ENCODE assay signal across 8 cellular contexts in genomic region chr2:238158807-238159539, GRCh38. TPM values are rescaled to one million over a fixed set of nuclear protein-coding genes. Genes with fewer than 3 reads are reported as not detected.
DNase-seq lines count a peak whose midpoint lies in the region; ATAC-seq and TF ChIP-seq lines count a peak whose summit lies in the region.

Gene ERFE, plus strand, starts transcription at chr2:238158970. Its CDS starts 38 bp downstream, at chr2:238159008.

- peaks cover 20% of the 10 kb centered on the region for H3K27me3 Mint-ChIP-seq in activated naive CD8-positive, alpha-beta T cell treated with anti-CD3 and anti-CD28 coated beads, Interleukin-2, amount 50 U/mL, for 24 hours

- no TSS peak for BruUV-seq in HCT116 (replicated peaks; lab: Mats Ljungman, UMichigan)

- H3K9me3 Mint-ChIP-seq in activated naive CD8-positive, alpha-beta T cell treated with anti-CD3 and anti-CD28 coated beads, Interleukin-2, amount 50 U/mL, for 24 hours = no peaks in the 10 kb centered on the region

- peak in 1 of 3 experiments; percentile 49; a peak in 2 of 6 replicates for TF ChIP-seq CTCF in HCT116 (IDR thresholded peaks at IDR 0.05 in 2 of 3, conservative IDR thresholded peaks at IDR 0.05 in 1 of 3; ENCODE audit: borderline replicate concordance in 1 of 3, insufficient read depth in 1 of 3, low read depth in 2 of 3, low read length in 2 of 3)

- peak; percentile 91 for DNase-seq in D341Med (ENCODE audit: low spot score)
- DNase-seq in HCT116 (ENCODE audit: low read depth, low spot score) = no peak
- DNase-seq in RPMI8226 = peak; percentile 65
- DNase-seq in activated naive CD8-positive, alpha-beta T cell treated with anti-CD3 and anti-CD28 coated beads, Interleukin-2, amount 50 U/mL, for 24 hours = peak; percentile 70
- DNase-seq in stimulated activated CD4-positive, alpha-beta T cell treated with anti-CD3 and anti-CD28 coated beads, Interleukin-12 subunit alpha, Interleukin-12 subunit beta, amount 100 ng/mL, for 48 hours (ENCODE audit: low read depth in 2 of 3, low spot score in 1 of 3) = peak; percentile 20 to 41 (median 38)

- peaks cover 5% of the 10 kb centered on the region for H3K4me1 Mint-ChIP-seq in activated naive CD8-positive, alpha-beta T cell treated with anti-CD3 and anti-CD28 coated beads, Interleukin-2, amount 50 U/mL, for 24 hours

- no peaks in the 10 kb centered on the region for H3K36me3 ChIP-seq in HCT116 (ENCODE audit: control insufficient read depth in 1 of 2, insufficient read depth in 2 of 2, low read length in 2 of 2)

- CTCF ChIA-PET in HCT116 (lab: Charles Lee) = interaction anchor here (1.2 kb wide), 1 partner anchor 13 kb away, joined by 3 read pairs; no protein-coding TSS in a partner anchor

- H3K4me3 ChIP-seq in HCT116 (replicated peaks in 1 of 2; ENCODE audit: low read depth in 1 of 2, low read length in 2 of 2) (peak within 1 kb of the TSS; percentile 60 to 71), iPS-11a (ENCODE audit: low read depth, low read length) (peak within 1 kb of the TSS; percentile 61)

- POLR2A ChIA-PET in HCT116 (lab: Charles Lee) = no interaction called here

- H3K9me2 ChIP-seq in HCT116 (ENCODE audit: insufficient read depth) = no peaks in the 10 kb centered on the region

- no peak; the same call in 1 of the 2 replicates for TF ChIP-seq RAD21 in HCT116 (IDR thresholded peaks at IDR 0.05; ENCODE audit: low read depth)

- H4K20me1 ChIP-seq in HCT116 (ENCODE audit: insufficient read depth) = no peaks in the 10 kb centered on the region

- H3K4me2 ChIP-seq in HCT116 (ENCODE audit: low read length) = peak within 1 kb of the TSS; percentile 91

- H3K9me3 ChIP-seq in HCT116 (ENCODE audit: control insufficient read depth in 1 of 2, insufficient read depth in 1 of 2, low read depth in 1 of 2, low read length in 2 of 2) = no peaks in the 10 kb centered on the region

- intact Hi-C loops in HCT116 (cut with micrococcal nuclease) = no loop called here

- no peaks in the 10 kb centered on the region for H3K79me2 ChIP-seq in HCT116 (ENCODE audit: insufficient read depth, low read length)

- H3K9ac ChIP-seq in HCT116 (ENCODE audit: low read length) = peak within 1 kb of the TSS; percentile 74

- ATAC-seq in HCT116 (peak; percentile 85), HG03097 (IDR thresholded peaks at IDR 0.05; ENCODE audit: low FRiP score, unreplicated experiment) (no peak), HG03139 (IDR thresholded peaks at IDR 0.05; ENCODE audit: unreplicated experiment) (no peak)
- ATAC-seq in activated naive CD8-positive, alpha-beta T cell treated with anti-CD3 and anti-CD28 coated beads, Interleukin-2, amount 50 U/mL, for 24 hours = peak; percentile 60

- H3K4me3 Mint-ChIP-seq in activated naive CD8-positive, alpha-beta T cell treated with anti-CD3 and anti-CD28 coated beads, Interleukin-2, amount 50 U/mL, for 24 hours = peak within 1 kb of the TSS; percentile 43

- no peaks in the 10 kb centered on the region for H3K27me3 ChIP-seq in HCT116 (ENCODE audit: insufficient read depth, low read length)

- TF ChIP-seq POLR2A in HCT116 (IDR thresholded peaks at IDR 0.05; ENCODE audit: borderline replicate concordance, extremely low read depth, insufficient read depth, insufficient read length) = no peak

- H2AFZ ChIP-seq in HCT116 (ENCODE audit: low read depth, low read length, poor library complexity, severe bottlenecking) = peak within 1 kb of the TSS; percentile 32

- RAD21 ChIA-PET in HCT116 (lab: Charles Lee; ENCODE audit: low non-redundant PET in 1 of 2, low total read pairs in 2 of 2, uncharacterized antibody in 2 of 2, unreplicated experiment in 2 of 2) = no interaction called here

- peak within 1 kb of the TSS; percentile 50; the same call in 1 of the 2 replicates for H3K27ac ChIP-seq in HCT116 (ENCODE audit: low read depth, low read length)

- no peaks in the 10 kb centered on the region for H3K36me3 Mint-ChIP-seq in activated naive CD8-positive, alpha-beta T cell treated with anti-CD3 and anti-CD28 coated beads, Interleukin-2, amount 50 U/mL, for 24 hours (ENCODE audit: low read depth)

- peaks cover 4 to 12% of the 10 kb centered on the region in 2 experiments; a peak in 3 of 4 replicates for H3K4me1 ChIP-seq in HCT116 (ENCODE audit: control insufficient read depth in 1 of 2, insufficient read depth in 2 of 2, low read length in 2 of 2)

- H3K27ac Mint-ChIP-seq in activated naive CD8-positive, alpha-beta T cell treated with anti-CD3 and anti-CD28 coated beads, Interleukin-2, amount 50 U/mL, for 24 hours = no peak within 1 kb of the TSS

TF ChIP-seq in HCT116, 20 proteins besides CTCF, POLR2A, EP300 and RAD21:
- TF ChIP-seq, protein P1, sequence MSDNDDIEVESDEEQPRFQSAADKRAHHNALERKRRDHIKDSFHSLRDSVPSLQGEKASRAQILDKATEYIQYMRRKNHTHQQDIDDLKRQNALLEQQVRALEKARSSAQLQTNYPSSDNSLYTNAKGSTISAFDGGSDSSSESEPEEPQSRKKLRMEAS (IDR thresholded peaks at IDR 0.05) = peak; percentile 39
- peak; percentile 35 for TF ChIP-seq YY1 (IDR thresholded peaks at IDR 0.05; ENCODE audit: extremely low read depth, insufficient replicate concordance, low read depth, low read length)
- peak; percentile 69; the same call in 1 of the 2 replicates for TF ChIP-seq ZFX (IDR thresholded peaks at IDR 0.05)
- TF ChIP-seq SP1 (IDR thresholded peaks at IDR 0.05; ENCODE audit: low read depth) = no peak
- peak; percentile 62 for TF ChIP-seq POLR2AphosphoS5 (IDR thresholded peaks at IDR 0.05; ENCODE audit: low read depth, low read length)
- no peak for TF ChIP-seq JUND (IDR thresholded peaks at IDR 0.05)

RNA-seq across cellular contexts. Expression of gene ERFE, which starts in this region (rescaled TPM):
- 17.3 TPM for total RNA-seq in HCT116 (2021; ENCODE audit: unreplicated experiment)
- polyA plus RNA-seq in HCT116 (2012) = 20.5 and 25.0 TPM in 2 replicates

Comparison
In these comparisons a context has a peak if more than half of its experiments do, and no peak if none do; other contexts are left out.
1. ATAC-seq: peak in HCT116 (single experiment) and activated naive CD8-positive, alpha-beta T cell treated with anti-CD3 and anti-CD28 coated beads, Interleukin-2, amount 50 U/mL, for 24 hours (single experiment); none in HG03097 (single experiment) and HG03139 (single experiment).